23 cellular contexts compared by ENCODE assay signal in the genomic region with DNA sequence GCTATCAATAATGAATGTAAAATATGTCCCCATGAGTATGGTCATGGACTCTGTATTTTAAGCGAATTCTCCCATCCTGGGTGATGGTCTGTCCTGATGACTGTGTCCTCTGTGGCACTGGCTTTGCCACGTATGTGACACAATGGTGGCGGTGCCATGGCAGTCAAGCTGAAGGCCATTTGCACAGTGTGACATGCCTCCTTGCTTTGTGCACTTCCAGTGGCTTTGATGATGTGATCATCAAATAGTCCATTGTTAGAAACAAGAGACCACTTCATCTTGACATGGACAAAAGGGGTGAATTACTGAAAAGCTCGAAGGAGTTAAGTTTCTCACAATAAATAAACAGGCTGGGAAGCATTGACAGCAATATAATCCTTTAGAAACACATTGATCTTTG.
"Had no signal": no experiment of that assay in that cellular context is flagged by ENCODE, and none has a peak within 500 bp of the region (broad histone marks: within the 10 kb centered on the region; RNA-seq: fewer than 3 reads in every experiment).

No MANE protein-coding gene starts in this region.

- H3K4me3 ChIP-seq: cardiac muscle cell, heart left ventricle, left lung, lower lobe of right lung, psoas muscle, spleen, vagina had no signal

- H3K4me1 ChIP-seq: foreskin keratinocyte, heart left ventricle, left lung, lower lobe of right lung, parathyroid adenoma, psoas muscle, spleen, vagina had no signal

- H3K4me1 Mint-ChIP-seq: naive thymus-derived CD4-positive, alpha-beta T cell had no signal

- FAIRE-seq: colon, endothelial cell of umbilical vein, keratinocyte had no signal

- H3K9ac ChIP-seq: parathyroid adenoma had no signal

- H3K27me3 ChIP-seq: cardiac muscle cell, spleen, vagina had no signal

- H3K36me3 ChIP-seq: cardiac muscle cell, heart left ventricle, left lung, lower lobe of right lung, spleen, vagina had no signal

- H3K36me3 Mint-ChIP-seq: naive thymus-derived CD4-positive, alpha-beta T cell; type B pancreatic cell had no signal

- H3K27ac ChIP-seq: cardiac muscle cell, foreskin keratinocyte, heart left ventricle, left lung, lower lobe of right lung, parathyroid adenoma, psoas muscle, spleen, vagina had no signal

- H3K27ac Mint-ChIP-seq: dendritic cell treated with granulocyte-macrophage colony-stimulating factor and Interleukin-4, amounts not matched to agents 40 ng/mL and 50 ng/mL, for 4 days; naive thymus-derived CD4-positive, alpha-beta T cell; type B pancreatic cell had no signal

- DNase-seq: cerebellar nuclear complex; erythroblast; foreskin keratinocyte; heart left ventricle; left lung; lower lobe of right lung; mesendoderm; naive thymus-derived CD4-positive, alpha-beta T cell; occipital lobe; psoas muscle; spleen; stimulated activated CD4-positive, alpha-beta T cell treated with anti-CD3 and anti-CD28 coated beads, Interleukin-15, amount 100 ng/mL, for 24 hours; stimulated activated CD4-positive, alpha-beta T cell treated with anti-CD3 and anti-CD28 coated beads, Interleukin-2, amount 100 ng/mL, for 24 hours; stimulated activated CD4-positive, alpha-beta T cell treated with anti-CD3 and anti-CD28 coated beads, Interleukin-4, amount 100 ng/mL, for 4 hours; stimulated activated naive CD4-positive, alpha-beta T cell had no signal

- H3K9me3 Mint-ChIP-seq: dendritic cell treated with granulocyte-macrophage colony-stimulating factor and Interleukin-4, amounts not matched to agents 40 ng/mL and 50 ng/mL, for 4 days had no signal

- H3K79me2 ChIP-seq: parathyroid adenoma had no signal

- H2AFZ ChIP-seq: parathyroid adenoma had no signal

- H3K9me3 ChIP-seq: heart left ventricle, left lung, lower lobe of right lung, psoas muscle, spleen, vagina had no signal

- H3K4me3 Mint-ChIP-seq: dendritic cell treated with granulocyte-macrophage colony-stimulating factor and Interleukin-4, amounts not matched to agents 40 ng/mL and 50 ng/mL, for 4 days; naive thymus-derived CD4-positive, alpha-beta T cell; type B pancreatic cell had no signal
